ENCODE assay signal across 7 cellular contexts in the genomic region with DNA sequence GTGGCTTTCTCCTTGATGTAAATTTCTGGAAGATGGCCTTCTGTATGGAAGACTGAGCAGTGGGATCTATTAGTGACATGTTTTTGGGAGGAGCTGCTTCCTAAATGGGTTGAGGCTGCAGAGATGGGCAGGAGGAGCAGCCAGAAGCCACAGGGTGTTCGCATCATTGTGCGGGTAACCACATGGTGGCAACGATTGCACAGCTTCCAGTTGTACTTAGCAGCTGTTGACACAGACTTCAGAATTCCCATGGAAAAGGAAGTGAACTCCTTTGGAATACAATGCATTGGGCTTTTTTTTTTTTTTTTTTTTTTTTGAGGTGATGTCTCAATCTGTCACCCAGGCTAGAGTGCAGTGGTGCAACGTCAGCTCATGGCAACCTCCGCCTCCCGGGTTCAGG.
DNase-seq lines count a peak whose midpoint lies in the region; ATAC-seq and TF ChIP-seq lines count a peak whose summit lies in the region.

No MANE protein-coding gene starts in this region.

- peak; percentile 47 for TF ChIP-seq CTCF in epithelial cell of proximal tubule (conservative IDR thresholded peaks at IDR 0.05; ENCODE audit: low read depth, low read length)

- ATAC-seq in GM21825 (IDR thresholded peaks at IDR 0.05; ENCODE audit: unreplicated experiment) (no peak), HG03565 (IDR thresholded peaks at IDR 0.05; ENCODE audit: unreplicated experiment) (no peak)

- H3K4me3 ChIP-seq in epithelial cell of proximal tubule (ENCODE audit: low read depth, low read length) = no peak overlapping the region

- peak; percentile 87 for DNase-seq in H4 (ENCODE audit: low spot score)
- DNase-seq in NCI-H446 (lab: John Stamatoyannopoulos, UW) = peak; percentile 22 to 71
- no peak for DNase-seq in epithelial cell of proximal tubule (ENCODE audit: low read depth)
- DNase-seq in pons (ENCODE audit: low spot score) = peak; percentile 70
- no peak for DNase-seq in SIG-M5 (lab: John Stamatoyannopoulos, UW)

Comparison
In these comparisons a context has a peak if more than half of its experiments do, and no peak if none do; other contexts are left out.
1. DNase-seq: peak in H4 (single experiment), NCI-H446 (2 of 2) and pons (single experiment); none in epithelial cell of proximal tubule (single experiment) and SIG-M5 (single experiment).